In genomic region chr1:32991386-32991785, GRCh38 we compare ENCODE assay signal across 11 cellular contexts. TPM values are rescaled to one million over a fixed set of nuclear protein-coding genes. Genes with fewer than 3 reads are reported as not detected.
DNase-seq lines count a peak whose midpoint lies in the region; ATAC-seq and TF ChIP-seq lines count a peak whose summit lies in the region.
"Had no signal": no experiment of that assay in that cellular context is flagged by ENCODE, and none has a peak within 500 bp of the region (broad histone marks: within the 10 kb centered on the region; RNA-seq: fewer than 3 reads in every experiment).

No MANE protein-coding gene starts in this region.

- intact Hi-C loops in heart right ventricle (cut with DNase I) = no loop called here
- intact Hi-C loops in left ventricle myocardium superior (cut with micrococcal nuclease) = no loop called here

- H3K27ac ChIP-seq in heart right ventricle (peak overlapping the region in 7 of 10 donors; percentile 23 to 90 (median 53)), urinary bladder (ENCODE audit: low read depth) (peak overlapping the region; percentile 44)

- H3K9me3 Mint-ChIP-seq in activated T-helper 17 cell treated with anti-CD3 and anti-CD28 coated beads, Interleukin-2, amount 50 U/mL, for 72 hours = no peaks in the 10 kb centered on the region
- H3K9me3 Mint-ChIP-seq in memory B cell = no peaks in the 10 kb centered on the region
- H3K9me3 Mint-ChIP-seq in progenitor cell of endocrine pancreas (ENCODE audit: low read depth) = no peaks in the 10 kb centered on the region
- no peaks in the 10 kb centered on the region for H3K9me3 Mint-ChIP-seq in naive thymus-derived CD8-positive, alpha-beta T cell

- H3K27me3 ChIP-seq in heart right ventricle (no peaks in the 10 kb centered on the region), H7 (ENCODE audit: control insufficient read depth, insufficient read depth, low read length) (no peaks in the 10 kb centered on the region)
- H3K27me3 ChIP-seq: BE2C had no signal

- H3K4me3 ChIP-seq in heart right ventricle = no peak overlapping the region
- H3K4me3 ChIP-seq in urinary bladder (ENCODE audit: low read depth, low read length) = no peak overlapping the region
- no peak overlapping the region for H3K4me3 ChIP-seq in H7 (ENCODE audit: insufficient read depth, low read depth, low read length)

- TF ChIP-seq CTCF in heart right ventricle (IDR thresholded peaks at IDR 0.05) (no peak), progenitor cell of endocrine pancreas (IDR thresholded peaks at IDR 0.05; ENCODE audit: unreplicated experiment) (no peak)

- ATAC-seq in heart right ventricle (no peak), left ventricle myocardium superior (no peak), memory B cell (ENCODE audit: low read depth) (no peak)
- no peak for ATAC-seq in activated T-helper 17 cell treated with anti-CD3 and anti-CD28 coated beads, Interleukin-2, amount 50 U/mL, for 72 hours (replicated peaks)
- ATAC-seq in naive thymus-derived CD8-positive, alpha-beta T cell = no peak

- POLR2A ChIA-PET in naive thymus-derived CD8-positive, alpha-beta T cell (lab: Charles Lee) = no interaction called here

- H3K36me3 Mint-ChIP-seq in activated T-helper 17 cell treated with anti-CD3 and anti-CD28 coated beads, Interleukin-2, amount 50 U/mL, for 72 hours (ENCODE audit: low read depth) = no peaks in the 10 kb centered on the region
- H3K36me3 Mint-ChIP-seq in memory B cell = no peaks in the 10 kb centered on the region
- H3K36me3 Mint-ChIP-seq in progenitor cell of endocrine pancreas (ENCODE audit: insufficient read depth) = no peaks in the 10 kb centered on the region
- no peaks in the 10 kb centered on the region for H3K36me3 Mint-ChIP-seq in naive thymus-derived CD8-positive, alpha-beta T cell

- H3K36me3 ChIP-seq in heart right ventricle = no peaks in the 10 kb centered on the region
- H3K36me3 ChIP-seq in urinary bladder (ENCODE audit: insufficient read depth) = no peaks in the 10 kb centered on the region
- H3K36me3 ChIP-seq in H7 (replicated peaks; ENCODE audit: control insufficient read depth, insufficient read depth, low read length) = no peaks in the 10 kb centered on the region
- H3K36me3 ChIP-seq: BE2C had no signal

- H3K4me1 ChIP-seq in heart right ventricle = peaks cover 12 to 88% (median 49%) of the 10 kb centered on the region in 9 donors
- H3K4me1 ChIP-seq in urinary bladder (ENCODE audit: insufficient read depth) = no peaks in the 10 kb centered on the region
- H3K4me1 ChIP-seq: BE2C had no signal

- 90 to 98% methylated on average over 5 of the region's 5 CpGs for WGBS in heart right ventricle, 2 donors
- WGBS in urinary bladder = 84% methylated on average over 5 of the region's 5 CpGs

- DNase-seq in heart right ventricle = no peak
- DNase-seq in left ventricle myocardium superior = no peak
- DNase-seq in memory B cell (ENCODE audit: low spot score in 2 of 2) = no peak
- DNase-seq in progenitor cell of endocrine pancreas (ENCODE audit: low spot score, unreplicated experiment) = no peak
- DNase-seq in H7 = no peak
- DNase-seq in naive thymus-derived CD8-positive, alpha-beta T cell = no peak
- DNase-seq: BE2C, NCI-H748 treated with DMSO at 0.1 percent for 48 hours, SW 1271 had no signal

- H3K27me3 Mint-ChIP-seq in activated T-helper 17 cell treated with anti-CD3 and anti-CD28 coated beads, Interleukin-2, amount 50 U/mL, for 72 hours = no peaks in the 10 kb centered on the region
- H3K27me3 Mint-ChIP-seq in memory B cell (no peaks in the 10 kb centered on the region), progenitor cell of endocrine pancreas (no peaks in the 10 kb centered on the region)
- H3K27me3 Mint-ChIP-seq in naive thymus-derived CD8-positive, alpha-beta T cell = no peaks in the 10 kb centered on the region

- peak overlapping the region; percentile 88 for H3K27ac Mint-ChIP-seq in activated T-helper 17 cell treated with anti-CD3 and anti-CD28 coated beads, Interleukin-2, amount 50 U/mL, for 72 hours
- H3K27ac Mint-ChIP-seq in memory B cell = peak overlapping the region; percentile 74
- H3K27ac Mint-ChIP-seq in progenitor cell of endocrine pancreas = no peak overlapping the region
- H3K27ac Mint-ChIP-seq in naive thymus-derived CD8-positive, alpha-beta T cell = peak overlapping the region in 2 of 10 donors; percentile 29 to 57

- H3K4me3 Mint-ChIP-seq in activated T-helper 17 cell treated with anti-CD3 and anti-CD28 coated beads, Interleukin-2, amount 50 U/mL, for 72 hours = peak overlapping the region; percentile 63
- H3K4me3 Mint-ChIP-seq in memory B cell (peak overlapping the region; percentile 58), progenitor cell of endocrine pancreas (ENCODE audit: low read depth) (no peak overlapping the region)
- H3K4me3 Mint-ChIP-seq in naive thymus-derived CD8-positive, alpha-beta T cell = no peak overlapping the region

- H3K4me1 Mint-ChIP-seq in activated T-helper 17 cell treated with anti-CD3 and anti-CD28 coated beads, Interleukin-2, amount 50 U/mL, for 72 hours = peaks cover 43% of the 10 kb centered on the region
- H3K4me1 Mint-ChIP-seq in memory B cell (peaks cover 41% of the 10 kb centered on the region), progenitor cell of endocrine pancreas (ENCODE audit: low read depth) (peaks cover 10% of the 10 kb centered on the region)
- peaks cover 4 to 48% (median 11%) of the 10 kb centered on the region in 4 donors for H3K4me1 Mint-ChIP-seq in naive thymus-derived CD8-positive, alpha-beta T cell

- no peaks in the 10 kb centered on the region for H3K9me3 ChIP-seq in heart right ventricle
- H3K9me3 ChIP-seq: BE2C had no signal

RNA-seq across cellular contexts. Expression of gene RNF19B, which starts 26.8 kb away (rescaled TPM):
- 10 to 100 TPM; 10.2 to 36.9 (median 13.8) TPM for total RNA-seq in heart right ventricle
- polyA plus RNA-seq in heart right ventricle = 1 to 10 TPM; 1.1 to 7.0 TPM
- total RNA-seq in left ventricle myocardium superior = 13.3 TPM
- 10 to 100 TPM; 32.2 to 65.6 TPM for total RNA-seq in activated T-helper 17 cell treated with anti-CD3 and anti-CD28 coated beads, Interleukin-2, amount 50 U/mL, for 72 hours
- 8.7 TPM for total RNA-seq in urinary bladder
- polyA plus RNA-seq in urinary bladder = 15.0 TPM
- 14.2 and 16.4 TPM in 2 replicates for total RNA-seq in progenitor cell of endocrine pancreas
- total RNA-seq in H7 (2014; rRNA removed; shearing (Covaris generic)) = 24.9 and 26.7 TPM in 2 replicates
- 10 to 100 TPM; 19.2 to 21.6 TPM for total RNA-seq in naive thymus-derived CD8-positive, alpha-beta T cell
- 1 to 10 TPM in 2 of 3 donors, under 1 TPM in 1; 0.44 to 1.8 (median 1.6) TPM for polyA plus RNA-seq in naive thymus-derived CD8-positive, alpha-beta T cell

RNA-seq across cellular contexts. Expression of gene AK2, which starts 45.3 kb away (rescaled TPM):
- total RNA-seq in heart right ventricle (100 to 1,000 TPM in 9 of 10 donors, 10 to 100 TPM in 1; 93.3 to 154 (median 111) TPM), left ventricle myocardium superior (121 TPM), urinary bladder (79.1 TPM), progenitor cell of endocrine pancreas (115 and 116 TPM in 2 replicates)
- polyA plus RNA-seq in heart right ventricle (100 to 1,000 TPM; 175 to 305 TPM), urinary bladder (83.1 TPM)
- 100 to 1,000 TPM; 304 to 372 TPM for total RNA-seq in activated T-helper 17 cell treated with anti-CD3 and anti-CD28 coated beads, Interleukin-2, amount 50 U/mL, for 72 hours
- 151 and 168 TPM in 2 replicates for total RNA-seq in H7 (2014; rRNA removed; shearing (Covaris generic))
- total RNA-seq in naive thymus-derived CD8-positive, alpha-beta T cell = 10 to 100 TPM; 89.2 to 94.6 TPM
- polyA plus RNA-seq in naive thymus-derived CD8-positive, alpha-beta T cell = 100 to 1,000 TPM; 119 to 128 (median 126) TPM

Comparison
In these comparisons a context has a peak if more than half of its experiments do, and no peak if none do; other contexts are left out.
1. H3K4me3 Mint-ChIP-seq: peak in activated T-helper 17 cell treated with anti-CD3 and anti-CD28 coated beads, Interleukin-2, amount 50 U/mL, for 72 hours (single experiment) and memory B cell (single experiment); none in progenitor cell of endocrine pancreas (single experiment) and naive thymus-derived CD8-positive, alpha-beta T cell (0 of 10).